ENCODE assay signal across 20 cellular contexts in genomic region chr14:61645247-61645646, GRCh38.
"Had no signal": no experiment of that assay in that cellular context is flagged by ENCODE, and none has a peak within 500 bp of the region (broad histone marks: within the 10 kb centered on the region; RNA-seq: fewer than 3 reads in every experiment).

No MANE protein-coding gene starts in this region.

- H2AFZ ChIP-seq: PC-9 had no signal

- H3K9me3 Mint-ChIP-seq: T-helper 1 cell treated with Interleukin-12 subunit alpha and Interleukin-12 subunit beta and Interleukin-4 antibody, amounts not matched to agents 30 μg/mL and 1 μg/mL, for 36 hours; WTC11 had no signal

- DNase-seq: activated CD4-positive, alpha-beta T cell treated with anti-CD3 and anti-CD28 coated beads for 48 hours; activated CD4-positive, alpha-beta T cell treated with anti-CD3 and anti-CD28 coated beads, Interleukin-2, amount 50 U/mL, for 4 hours; activated CD4-positive, CD25-positive, alpha-beta regulatory T cell treated with anti-CD3 and anti-CD28 coated beads, Interleukin-2, amount 50 U/mL, for 72 hours; activated CD8-positive, alpha-beta memory T cell treated with anti-CD3 and anti-CD28 coated beads, Interleukin-2, amount 50 U/mL, for 48 hours; activated CD8-positive, alpha-beta T cell treated with anti-CD3 and anti-CD28 coated beads, Interleukin-2, amount 10 ng/mL, durations not matched to agents 7 days and 5 days; activated naive CD4-positive, alpha-beta T cell treated with anti-CD3 and anti-CD28 coated beads, Interleukin-2, amount 50 U/mL, for 16 hours; activated naive CD8-positive, alpha-beta T cell treated with anti-CD3 and anti-CD28 coated beads, Interleukin-2, amount 10 ng/mL, durations not matched to agents 7 days and 5 days; activated T-cell treated with anti-CD3 and anti-CD28 coated beads, Interleukin-2, amount 50 U/mL, for 1 hour; adrenal gland; aorta; colonic mucosa; MM.1S; NCI-H2081 treated with DMSO at 0.1 percent for 48 hours; PC-9 had no signal

- H3K27me3 ChIP-seq: adrenal gland, breast epithelium, colonic mucosa had no signal

- H3K36me3 Mint-ChIP-seq: WTC11 had no signal

- H3K27ac Mint-ChIP-seq: activated CD8-positive, alpha-beta T cell treated with anti-CD3 and anti-CD28 coated beads, Interleukin-2, amount 10 ng/mL, durations not matched to agents 7 days and 5 days; activated naive CD8-positive, alpha-beta T cell treated with anti-CD3 and anti-CD28 coated beads, Interleukin-2, amount 10 ng/mL, durations not matched to agents 7 days and 5 days; T-helper 1 cell treated with Interleukin-12 subunit alpha and Interleukin-12 subunit beta and Interleukin-4 antibody, amounts not matched to agents 30 μg/mL and 1 μg/mL, for 36 hours; WTC11 had no signal

- H3K4me3 Mint-ChIP-seq: activated CD8-positive, alpha-beta T cell treated with anti-CD3 and anti-CD28 coated beads, Interleukin-2, amount 10 ng/mL, durations not matched to agents 7 days and 5 days; activated naive CD8-positive, alpha-beta T cell treated with anti-CD3 and anti-CD28 coated beads, Interleukin-2, amount 10 ng/mL, durations not matched to agents 7 days and 5 days; T-helper 1 cell treated with Interleukin-12 subunit alpha and Interleukin-12 subunit beta and Interleukin-4 antibody, amounts not matched to agents 30 μg/mL and 1 μg/mL, for 36 hours; WTC11 had no signal

- H3K9me3 ChIP-seq: adrenal gland, breast epithelium, colonic mucosa had no signal

- ATAC-seq: activated CD8-positive, alpha-beta T cell treated with anti-CD3 and anti-CD28 coated beads, Interleukin-2, amount 10 ng/mL, durations not matched to agents 7 days and 5 days; Right ventricle myocardium inferior had no signal

- H3K4me3 ChIP-seq: adrenal gland, breast epithelium, colonic mucosa, PC-9, SK-N-MC had no signal

- H3K36me3 ChIP-seq: adrenal gland, breast epithelium, colonic mucosa had no signal

- H3K27me3 Mint-ChIP-seq: activated naive CD8-positive, alpha-beta T cell treated with anti-CD3 and anti-CD28 coated beads, Interleukin-2, amount 10 ng/mL, durations not matched to agents 7 days and 5 days had no signal

- H3K27ac ChIP-seq: adrenal gland, breast epithelium, colonic mucosa, KMS-11, PC-9, SK-N-MC had no signal

- H3K4me2 ChIP-seq: KMS-11, PC-9 had no signal

- H3K4me1 ChIP-seq: adrenal gland, breast epithelium, colonic mucosa had no signal

- H3K9ac ChIP-seq: KMS-11 had no signal
